26 cellular contexts compared by ENCODE assay signal in genomic region chr3:170454468-170454867, GRCh38. TPM values are rescaled to one million over a fixed set of nuclear protein-coding genes. Genes with fewer than 3 reads are reported as not detected.
"Had no signal": no experiment of that assay in that cellular context is flagged by ENCODE, and none has a peak within 500 bp of the region (broad histone marks: within the 10 kb centered on the region; RNA-seq: fewer than 3 reads in every experiment).

No MANE protein-coding gene starts in this region.

- H3K36me3 ChIP-seq: brain microvascular endothelial cell, Peyer's patch had no signal

- H3K27me3 ChIP-seq: brain microvascular endothelial cell, Peyer's patch had no signal

- DNase-seq: activated B cell treated with CpG ODN at 0.5 μM for 24 hours; activated CD4-positive, alpha-beta memory T cell treated with anti-CD3 and anti-CD28 coated beads, Interleukin-2, amount 10 ng/mL, durations not matched to agents 7 days and 5 days; activated CD4-positive, alpha-beta T cell treated with anti-CD3 and anti-CD28 coated beads for 1 hour; activated CD4-positive, alpha-beta T cell treated with anti-CD3 and anti-CD28 coated beads, Interleukin-2, amount 50 U/mL, for 1 hour; activated gamma-delta T cell treated with Interleukin-2 at 50 U/mL for 16 hours; activated naive CD4-positive, alpha-beta T cell treated with anti-CD3 and anti-CD28 coated beads, Interleukin-2, amount 10 ng/mL, durations not matched to agents 7 days and 5 days; activated naive CD8-positive, alpha-beta T cell treated with anti-CD3 and anti-CD28 coated beads for 36 hours; activated T-cell treated with anti-CD3 and anti-CD28 coated beads for 4 hours; activated T-cell treated with anti-CD3 and anti-CD28 coated beads, Interleukin-2, amount 50 U/mL, for 48 hours; brain microvascular endothelial cell; IMR-90; Kasumi-1; KBM-7; NCI-H1105 treated with DMSO at 0.1 percent for 48 hours; NCI-H1436 treated with DMSO at 0.1 percent for 48 hours; NCI-H187 treated with DMSO at 0.1 percent for 48 hours; NCI-H2081 treated with DMSO at 0.1 percent for 48 hours; NCI-H446; NCI-H524; Peyer's patch; SHP77 treated with DMSO at 0.1 percent for 48 hours; T-helper 17 cell; T-helper 9 cell had no signal

- H3K9me3 ChIP-seq: Peyer's patch had no signal

- H3K27ac ChIP-seq: brain microvascular endothelial cell, Peyer's patch, RWPE1 had no signal

- H3K4me1 ChIP-seq: Peyer's patch had no signal

- H3K4me3 ChIP-seq: Peyer's patch had no signal

- ATAC-seq: activated T-helper 17 cell treated with anti-CD3 and anti-CD28 coated beads, Interleukin-2, amount 50 U/mL, for 72 hours; T-helper 17 cell had no signal

RNA-seq across cellular contexts. Expression of gene CLDN11, which starts 35.8 kb away (rescaled TPM):
- total RNA-seq: activated CD4-positive, alpha-beta memory T cell treated with anti-CD3 and anti-CD28 coated beads, Interleukin-2, amount 10 ng/mL, durations not matched to agents 7 days and 5 days; activated naive CD8-positive, alpha-beta T cell treated with anti-CD3 and anti-CD28 coated beads for 36 hours; activated T-helper 17 cell treated with anti-CD3 and anti-CD28 coated beads, Interleukin-2, amount 50 U/mL, for 72 hours; SK-MEL-5; T-helper 17 cell had no signal
